ENCODE assay signal across 1 cellular context in genomic region chr5:159209438-159210305, GRCh38.
TF ChIP-seq lines count a peak whose summit lies in the region.

TSS of gene RNF145 (minus strand) at chr5:159209553. CDS start at chr5:159203617, 5,936 bp downstream.

TF ChIP-seq in HepG2, 621 proteins besides CTCF, POLR2A, EP300 and RAD21 (continued from another document and continues in another):
- TF ChIP-seq, protein P1, sequence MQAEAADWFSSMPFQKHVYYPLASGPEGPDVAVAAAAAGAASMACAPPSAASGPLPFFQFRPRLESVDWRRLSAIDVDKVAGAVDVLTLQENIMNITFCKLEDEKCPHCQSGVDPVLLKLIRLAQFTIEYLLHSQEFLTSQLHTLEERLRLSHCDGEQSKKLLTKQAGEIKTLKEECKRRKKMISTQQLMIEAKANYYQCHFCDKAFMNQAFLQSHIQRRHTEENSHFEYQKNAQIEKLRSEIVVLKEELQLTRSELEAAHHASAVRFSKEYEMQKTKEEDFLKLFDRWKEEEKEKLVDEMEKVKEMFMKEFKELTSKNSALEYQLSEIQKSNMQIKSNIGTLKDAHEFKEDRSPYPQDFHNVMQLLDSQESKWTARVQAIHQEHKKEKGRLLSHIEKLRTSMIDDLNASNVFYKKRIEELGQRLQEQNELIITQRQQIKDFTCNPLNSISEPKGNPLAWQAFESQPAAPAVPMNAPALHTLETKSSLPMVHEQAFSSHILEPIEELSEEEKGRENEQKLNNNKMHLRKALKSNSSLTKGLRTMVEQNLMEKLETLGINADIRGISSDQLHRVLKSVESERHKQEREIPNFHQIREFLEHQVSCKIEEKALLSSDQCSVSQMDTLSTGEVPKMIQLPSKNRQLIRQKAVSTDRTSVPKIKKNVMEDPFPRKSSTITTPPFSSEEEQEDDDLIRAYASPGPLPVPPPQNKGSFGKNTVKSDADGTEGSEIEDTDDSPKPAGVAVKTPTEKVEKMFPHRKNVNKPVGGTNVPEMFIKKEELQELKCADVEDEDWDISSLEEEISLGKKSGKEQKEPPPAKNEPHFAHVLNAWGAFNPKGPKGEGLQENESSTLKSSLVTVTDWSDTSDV (CRISPR knock-in tag; IDR thresholded peaks at IDR 0.05): no peak; the same call in 1 of the 2 replicates
- TF ChIP-seq ZNF101 (CRISPR knock-in tag; IDR thresholded peaks at IDR 0.05; ENCODE audit: borderline replicate concordance, low read depth) (0 out of 2 replicates have a peak, but pooled peaks have one; percentile 34), AKAP8 (CRISPR knock-in tag; IDR thresholded peaks at IDR 0.05) (peak; percentile 66; the same call in 1 of the 2 replicates), HNF4G (IDR thresholded peaks at IDR 0.05; ENCODE audit: borderline replicate concordance, low read depth, low read length) (no peak), HNF4G (CRISPR knock-in tag; IDR thresholded peaks at IDR 0.05; ENCODE audit: borderline replicate concordance, low read depth) (0 out of 2 replicates have a peak, but pooled peaks have one; percentile 46), KDM5A (IDR thresholded peaks at IDR 0.05; ENCODE audit: borderline replicate concordance, low read length) (peak; percentile 37; the same call in 1 of the 2 replicates), SAP130 (CRISPR knock-in tag; IDR thresholded peaks at IDR 0.05; ENCODE audit: low read depth) (peak; percentile 86), ZNF7 (CRISPR knock-in tag; IDR thresholded peaks at IDR 0.05) (peak; percentile 52; the same call in 1 of the 2 replicates), TGIF2 (CRISPR knock-in tag; IDR thresholded peaks at IDR 0.05) (peak; percentile 90), ADNP (CRISPR knock-in tag; IDR thresholded peaks at IDR 0.05) (no peak), GATAD1 (CRISPR knock-in tag; IDR thresholded peaks at IDR 0.05) (peak; percentile 61), JUN (CRISPR knock-in tag; IDR thresholded peaks at IDR 0.05) (no peak), ZNF703 (CRISPR knock-in tag; IDR thresholded peaks at IDR 0.05; ENCODE audit: borderline replicate concordance) (no peak), SP2 (CRISPR knock-in tag; IDR thresholded peaks at IDR 0.05) (no peak), ATRX (CRISPR knock-in tag; IDR thresholded peaks at IDR 0.05; ENCODE audit: borderline replicate concordance) (no peak), MTF1 (CRISPR knock-in tag; IDR thresholded peaks at IDR 0.05) (0 out of 2 replicates have a peak, but pooled peaks have one; percentile 38), ZNF800 (CRISPR knock-in tag; IDR thresholded peaks at IDR 0.05) (no peak), IKZF5 (CRISPR knock-in tag; IDR thresholded peaks at IDR 0.05) (peak; percentile 73; the same call in 1 of the 2 replicates), FOXC1 (CRISPR knock-in tag; IDR thresholded peaks at IDR 0.05; ENCODE audit: borderline replicate concordance) (peak; percentile 46), ZBTB3 (CRISPR knock-in tag; IDR thresholded peaks at IDR 0.05; ENCODE audit: borderline replicate concordance, low read depth) (0 out of 2 replicates have a peak, but pooled peaks have one; percentile 47), ZNF552 (CRISPR knock-in tag; IDR thresholded peaks at IDR 0.05; ENCODE audit: borderline replicate concordance) (0 out of 2 replicates have a peak, but pooled peaks have one; percentile 39), ZNF546 (CRISPR knock-in tag; conservative IDR thresholded peaks at IDR 0.05) (peak; percentile 54; the same call in 1 of the 2 replicates), ZNF570 (CRISPR knock-in tag; IDR thresholded peaks at IDR 0.05; ENCODE audit: borderline replicate concordance) (0 out of 2 replicates have a peak, but pooled peaks have one; percentile 45), ZNF720 (CRISPR knock-in tag; IDR thresholded peaks at IDR 0.05) (0 out of 2 replicates have a peak, but pooled peaks have one; percentile 35), ZNF530 (CRISPR knock-in tag; IDR thresholded peaks at IDR 0.05; ENCODE audit: low read depth) (0 out of 2 replicates have a peak, but pooled peaks have one; percentile 76), ZNF350 (CRISPR knock-in tag; IDR thresholded peaks at IDR 0.05; ENCODE audit: borderline replicate concordance, low read depth) (peak; percentile 54; the same call in 1 of the 2 replicates), GPN1 (CRISPR knock-in tag; IDR thresholded peaks at IDR 0.05; ENCODE audit: borderline replicate concordance) (no peak; the same call in 1 of the 2 replicates), ZNF567 (CRISPR knock-in tag; IDR thresholded peaks at IDR 0.05; ENCODE audit: borderline replicate concordance) (no peak), ZNF850 (CRISPR knock-in tag; conservative IDR thresholded peaks at IDR 0.05) (no peak), PHF20 (CRISPR knock-in tag; IDR thresholded peaks at IDR 0.05) (peak; percentile 64), ZNF777 (CRISPR knock-in tag; IDR thresholded peaks at IDR 0.05) (peak; percentile 71), ZNF484 (CRISPR knock-in tag; IDR thresholded peaks at IDR 0.05; ENCODE audit: borderline replicate concordance, low read depth) (peak; percentile 83; the same call in 1 of the 2 replicates), ZNF879 (CRISPR knock-in tag; IDR thresholded peaks at IDR 0.05) (0 out of 2 replicates have a peak, but pooled peaks have one; percentile 47), ZFP82 (CRISPR knock-in tag; IDR thresholded peaks at IDR 0.05; ENCODE audit: borderline replicate concordance) (peak; percentile 76; the same call in 1 of the 2 replicates), NFKB2 (CRISPR knock-in tag; IDR thresholded peaks at IDR 0.05; ENCODE audit: borderline replicate concordance) (peak; percentile 90), HMG20B (CRISPR knock-in tag; conservative IDR thresholded peaks at IDR 0.05) (no peak), ZNF296 (CRISPR knock-in tag; conservative IDR thresholded peaks at IDR 0.05) (no peak; the same call in 1 of the 2 replicates), PHF8 (CRISPR knock-in tag; IDR thresholded peaks at IDR 0.05) (peak; percentile 76), ZNF274 (CRISPR knock-in tag; IDR thresholded peaks at IDR 0.05) (peak; percentile 74; the same call in 1 of the 2 replicates), MAZ (IDR thresholded peaks at IDR 0.05; ENCODE audit: borderline replicate concordance, low read depth, low read length) (no peak), MAZ (CRISPR knock-in tag; IDR thresholded peaks at IDR 0.05; ENCODE audit: low read depth) (peak; percentile 77)
- TF ChIP-seq, protein P2, sequence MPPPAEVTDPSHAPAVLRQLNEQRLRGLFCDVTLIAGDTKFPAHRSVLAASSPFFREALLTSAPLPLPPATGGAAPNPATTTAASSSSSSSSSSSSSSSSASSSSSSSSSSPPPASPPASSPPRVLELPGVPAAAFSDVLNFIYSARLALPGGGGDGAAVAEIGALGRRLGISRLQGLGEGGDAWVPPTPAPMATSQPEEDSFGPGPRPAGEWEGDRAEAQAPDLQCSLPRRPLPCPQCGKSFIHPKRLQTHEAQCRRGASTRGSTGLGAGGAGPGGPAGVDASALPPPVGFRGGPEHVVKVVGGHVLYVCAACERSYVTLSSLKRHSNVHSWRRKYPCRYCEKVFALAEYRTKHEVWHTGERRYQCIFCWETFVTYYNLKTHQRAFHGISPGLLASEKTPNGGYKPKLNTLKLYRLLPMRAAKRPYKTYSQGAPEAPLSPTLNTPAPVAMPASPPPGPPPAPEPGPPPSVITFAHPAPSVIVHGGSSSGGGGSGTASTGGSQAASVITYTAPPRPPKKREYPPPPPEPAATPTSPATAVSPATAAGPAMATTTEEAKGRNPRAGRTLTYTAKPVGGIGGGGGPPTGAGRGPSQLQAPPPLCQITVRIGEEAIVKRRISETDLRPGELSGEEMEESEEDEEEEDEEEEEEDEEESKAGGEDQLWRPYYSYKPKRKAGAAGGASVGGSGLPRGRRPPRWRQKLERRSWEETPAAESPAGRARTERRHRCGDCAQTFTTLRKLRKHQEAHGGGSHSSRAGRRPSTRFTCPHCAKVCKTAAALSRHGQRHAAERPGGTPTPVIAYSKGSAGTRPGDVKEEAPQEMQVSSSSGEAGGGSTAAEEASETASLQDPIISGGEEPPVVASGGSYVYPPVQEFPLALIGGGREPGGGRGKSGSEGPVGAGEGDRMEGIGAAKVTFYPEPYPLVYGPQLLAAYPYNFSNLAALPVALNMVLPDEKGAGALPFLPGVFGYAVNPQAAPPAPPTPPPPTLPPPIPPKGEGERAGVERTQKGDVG (CRISPR knock-in tag; IDR thresholded peaks at IDR 0.05; ENCODE audit: borderline replicate concordance): 0 out of 2 replicates have a peak, but pooled peaks have one; percentile 44
- TF ChIP-seq, protein P3, sequence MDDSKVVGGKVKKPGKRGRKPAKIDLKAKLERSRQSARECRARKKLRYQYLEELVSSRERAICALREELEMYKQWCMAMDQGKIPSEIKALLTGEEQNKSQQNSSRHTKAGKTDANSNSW (CRISPR knock-in tag; IDR thresholded peaks at IDR 0.05; ENCODE audit: borderline replicate concordance): 0 out of 2 replicates have a peak, but pooled peaks have one; percentile 69
- TF ChIP-seq, protein P4, sequence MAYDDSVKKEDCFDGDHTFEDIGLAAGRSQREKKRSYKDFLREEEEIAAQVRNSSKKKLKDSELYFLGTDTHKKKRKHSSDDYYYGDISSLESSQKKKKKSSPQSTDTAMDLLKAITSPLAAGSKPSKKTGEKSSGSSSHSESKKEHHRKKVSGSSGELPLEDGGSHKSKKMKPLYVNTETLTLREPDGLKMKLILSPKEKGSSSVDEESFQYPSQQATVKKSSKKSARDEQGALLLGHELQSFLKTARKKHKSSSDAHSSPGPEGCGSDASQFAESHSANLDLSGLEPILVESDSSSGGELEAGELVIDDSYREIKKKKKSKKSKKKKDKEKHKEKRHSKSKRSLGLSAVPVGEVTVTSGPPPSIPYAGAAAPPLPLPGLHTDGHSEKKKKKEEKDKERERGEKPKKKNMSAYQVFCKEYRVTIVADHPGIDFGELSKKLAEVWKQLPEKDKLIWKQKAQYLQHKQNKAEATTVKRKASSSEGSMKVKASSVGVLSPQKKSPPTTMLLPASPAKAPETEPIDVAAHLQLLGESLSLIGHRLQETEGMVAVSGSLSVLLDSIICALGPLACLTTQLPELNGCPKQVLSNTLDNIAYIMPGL (CRISPR knock-in tag; IDR thresholded peaks at IDR 0.05; ENCODE audit: borderline replicate concordance in 1 of 2, low read depth in 1 of 2): peak in 1 of 2 experiments; percentile 82; a peak in 2 of 4 replicates
- TF ChIP-seq, protein P5, sequence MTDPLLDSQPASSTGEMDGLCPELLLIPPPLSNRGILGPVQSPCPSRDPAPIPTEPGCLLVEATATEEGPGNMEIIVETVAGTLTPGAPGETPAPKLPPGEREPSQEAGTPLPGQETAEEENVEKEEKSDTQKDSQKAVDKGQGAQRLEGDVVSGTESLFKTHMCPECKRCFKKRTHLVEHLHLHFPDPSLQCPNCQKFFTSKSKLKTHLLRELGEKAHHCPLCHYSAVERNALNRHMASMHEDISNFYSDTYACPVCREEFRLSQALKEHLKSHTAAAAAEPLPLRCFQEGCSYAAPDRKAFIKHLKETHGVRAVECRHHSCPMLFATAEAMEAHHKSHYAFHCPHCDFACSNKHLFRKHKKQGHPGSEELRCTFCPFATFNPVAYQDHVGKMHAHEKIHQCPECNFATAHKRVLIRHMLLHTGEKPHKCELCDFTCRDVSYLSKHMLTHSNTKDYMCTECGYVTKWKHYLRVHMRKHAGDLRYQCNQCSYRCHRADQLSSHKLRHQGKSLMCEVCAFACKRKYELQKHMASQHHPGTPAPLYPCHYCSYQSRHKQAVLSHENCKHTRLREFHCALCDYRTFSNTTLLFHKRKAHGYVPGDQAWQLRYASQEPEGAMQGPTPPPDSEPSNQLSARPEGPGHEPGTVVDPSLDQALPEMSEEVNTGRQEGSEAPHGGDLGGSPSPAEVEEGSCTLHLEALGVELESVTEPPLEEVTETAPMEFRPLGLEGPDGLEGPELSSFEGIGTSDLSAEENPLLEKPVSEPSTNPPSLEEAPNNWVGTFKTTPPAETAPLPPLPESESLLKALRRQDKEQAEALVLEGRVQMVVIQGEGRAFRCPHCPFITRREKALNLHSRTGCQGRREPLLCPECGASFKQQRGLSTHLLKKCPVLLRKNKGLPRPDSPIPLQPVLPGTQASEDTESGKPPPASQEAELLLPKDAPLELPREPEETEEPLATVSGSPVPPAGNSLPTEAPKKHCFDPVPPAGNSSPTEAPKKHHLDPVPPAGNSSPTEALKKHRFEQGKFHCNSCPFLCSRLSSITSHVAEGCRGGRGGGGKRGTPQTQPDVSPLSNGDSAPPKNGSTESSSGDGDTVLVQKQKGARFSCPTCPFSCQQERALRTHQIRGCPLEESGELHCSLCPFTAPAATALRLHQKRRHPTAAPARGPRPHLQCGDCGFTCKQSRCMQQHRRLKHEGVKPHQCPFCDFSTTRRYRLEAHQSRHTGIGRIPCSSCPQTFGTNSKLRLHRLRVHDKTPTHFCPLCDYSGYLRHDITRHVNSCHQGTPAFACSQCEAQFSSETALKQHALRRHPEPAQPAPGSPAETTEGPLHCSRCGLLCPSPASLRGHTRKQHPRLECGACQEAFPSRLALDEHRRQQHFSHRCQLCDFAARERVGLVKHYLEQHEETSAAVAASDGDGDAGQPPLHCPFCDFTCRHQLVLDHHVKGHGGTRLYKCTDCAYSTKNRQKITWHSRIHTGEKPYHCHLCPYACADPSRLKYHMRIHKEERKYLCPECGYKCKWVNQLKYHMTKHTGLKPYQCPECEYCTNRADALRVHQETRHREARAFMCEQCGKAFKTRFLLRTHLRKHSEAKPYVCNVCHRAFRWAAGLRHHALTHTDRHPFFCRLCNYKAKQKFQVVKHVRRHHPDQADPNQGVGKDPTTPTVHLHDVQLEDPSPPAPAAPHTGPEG (CRISPR knock-in tag; IDR thresholded peaks at IDR 0.05): peak; percentile 87; the same call in 1 of the 2 replicates
- TF ChIP-seq, protein P6, sequence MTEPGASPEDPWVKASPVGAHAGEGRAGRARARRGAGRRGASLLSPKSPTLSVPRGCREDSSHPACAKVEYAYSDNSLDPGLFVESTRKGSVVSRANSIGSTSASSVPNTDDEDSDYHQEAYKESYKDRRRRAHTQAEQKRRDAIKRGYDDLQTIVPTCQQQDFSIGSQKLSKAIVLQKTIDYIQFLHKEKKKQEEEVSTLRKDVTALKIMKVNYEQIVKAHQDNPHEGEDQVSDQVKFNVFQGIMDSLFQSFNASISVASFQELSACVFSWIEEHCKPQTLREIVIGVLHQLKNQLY (CRISPR knock-in tag; IDR thresholded peaks at IDR 0.05): 0 out of 2 replicates have a peak, but pooled peaks have one; percentile 13
